Comparison of ENCODE assay signal across 15 cellular contexts in genomic region chr5:53645581-53645980, GRCh38.
DNase-seq lines count a peak whose midpoint lies in the region; ATAC-seq and TF ChIP-seq lines count a peak whose summit lies in the region.
"Had no signal": no experiment of that assay in that cellular context is flagged by ENCODE, and none has a peak within 500 bp of the region (broad histone marks: within the 10 kb centered on the region; RNA-seq: fewer than 3 reads in every experiment).

No MANE protein-coding gene starts in this region.

- POLR2A ChIA-PET in WTC11 (lab: Charles Lee): no interaction called here

- no peak for DNase-seq in H9
- DNase-seq in WTC11 (ENCODE audit: low spot score): no peak
- no peak for DNase-seq in nephron progenitor cell
- DNase-seq in ureter (ENCODE audit: low spot score): no peak
- DNase-seq in hepatocyte (ENCODE audit: low spot score): no peak
- DNase-seq in DMS153 (lab: John Stamatoyannopoulos, UW): no peak
- DNase-seq: Calu3; CD8-positive, alpha-beta T cell; DMS 273 treated with DMSO at 0.1 percent for 48 hours; GOT3; H7 had no signal

- H2AK5ac ChIP-seq in H9 (ENCODE audit: insufficient read length, low read length): no peak overlapping the region

- H3K4me2 ChIP-seq in H9 (ENCODE audit: insufficient read depth, insufficient read length, low read length) (no peak overlapping the region), hepatocyte (no peak overlapping the region)
- H3K4me2 ChIP-seq: BLaER1 treated with 17β-estradiol and CSF1 and Interleukin-3, amounts not matched to agents 10 nM and 100 nM; KMS-11 had no signal

- H3K79me1 ChIP-seq in H9 (ENCODE audit: insufficient read depth, low read depth, low read length, poor library complexity, severe bottlenecking): no peaks in the 10 kb centered on the region

- peaks cover 6% of the 10 kb centered on the region in 2 experiments; a peak in 3 of 5 replicates for H3K9me3 Mint-ChIP-seq in H9
- H3K9me3 Mint-ChIP-seq in WTC11: peaks cover 11% of the 10 kb centered on the region
- peaks cover 8% of the 10 kb centered on the region for H3K9me3 Mint-ChIP-seq in nephron progenitor cell

- H4K8ac ChIP-seq in H9 (replicated peaks; ENCODE audit: insufficient read length, low read depth, low read length): no peak overlapping the region

- no peak overlapping the region for H2BK120ac ChIP-seq in H9 (ENCODE audit: low read depth, low read length, poor library complexity, severe bottlenecking)

- H3K9me2 ChIP-seq in hepatocyte (replicated peaks; ENCODE audit: insufficient read depth): no peaks in the 10 kb centered on the region

- TF ChIP-seq CTCF in H9 (conservative IDR thresholded peaks at IDR 0.05): no peak
- TF ChIP-seq CTCF in WTC11 (IDR thresholded peaks at IDR 0.05): no peak
- TF ChIP-seq CTCF in nephron progenitor cell (IDR thresholded peaks at IDR 0.05): no peak
- no peak for TF ChIP-seq CTCF in hepatocyte (IDR thresholded peaks at IDR 0.05; ENCODE audit: poor library complexity)

- H3K23ac ChIP-seq in H9 (ENCODE audit: insufficient read length, low read depth, low read length): no peak overlapping the region

- H2BK12ac ChIP-seq in H9 (ENCODE audit: insufficient read length, low read depth, low read length): no peak overlapping the region

- H3K27ac Mint-ChIP-seq in H9 (peak overlapping the region; percentile 40 to 55 (median 53); a peak in 4 of 7 replicates), WTC11 (peak overlapping the region; percentile 76), nephron progenitor cell (peak overlapping the region; percentile 52)
- H3K27ac Mint-ChIP-seq: B cell; CD8-positive, alpha-beta T cell had no signal

- no peak overlapping the region for H4K91ac ChIP-seq in H9 (ENCODE audit: insufficient read length, low read depth, low read length)

- H3K9me3 ChIP-seq in H9 (ENCODE audit: control insufficient read depth, low read depth, low read length): no peaks in the 10 kb centered on the region
- 0 out of 2 replicates have a peak, but pooled peaks cover 3% of the 10 kb centered on the region for H3K9me3 ChIP-seq in HUES64 (ENCODE audit: insufficient read depth, low read depth, low read length)
- H3K9me3 ChIP-seq in hepatocyte (ENCODE audit: low read depth): no peaks in the 10 kb centered on the region

- no peak overlapping the region for H2BK20ac ChIP-seq in H9 (ENCODE audit: low read depth, low read length, poor library complexity, severe bottlenecking)

- H3K27me3 ChIP-seq in H9 (ENCODE audit: insufficient read depth, low read length) (no peaks in the 10 kb centered on the region), HUES64 (ENCODE audit: insufficient read depth, low read length) (no peaks in the 10 kb centered on the region), hepatocyte (no peaks in the 10 kb centered on the region)
- H3K27me3 ChIP-seq: BLaER1 treated with 17β-estradiol and CSF1 and Interleukin-3, amounts not matched to agents 10 nM and 100 nM had no signal

- H3K27ac ChIP-seq in H9 (ENCODE audit: insufficient read length, low read depth, low read length): no peak overlapping the region
- peak overlapping the region; percentile 40; the same call in 1 of the 2 replicates for H3K27ac ChIP-seq in HUES64 (ENCODE audit: low read depth, low read length)
- no peak overlapping the region for H3K27ac ChIP-seq in hepatocyte
- H3K27ac ChIP-seq: BLaER1 treated with 17β-estradiol and CSF1 and Interleukin-3, amounts not matched to agents 10 nM and 100 nM; KMS-11 had no signal

- H4K5ac ChIP-seq in H9 (ENCODE audit: insufficient read length, low read depth, low read length): no peak overlapping the region

- no peak for ATAC-seq in WTC11
- ATAC-seq: CD8-positive, alpha-beta T cell had no signal

- H3K4me3 Mint-ChIP-seq in H9 (no peak overlapping the region), WTC11 (no peak overlapping the region), nephron progenitor cell (no peak overlapping the region)
- H3K4me3 Mint-ChIP-seq: B cell; CD8-positive, alpha-beta T cell had no signal

- H3K4me1 ChIP-seq in H9 (ENCODE audit: insufficient read depth, low read length): peaks cover 4% of the 10 kb centered on the region; the same call in 1 of the 2 replicates
- H3K4me1 ChIP-seq in HUES64 (ENCODE audit: insufficient read depth, low read length): peaks cover 52% of the 10 kb centered on the region
- no peaks in the 10 kb centered on the region for H3K4me1 ChIP-seq in hepatocyte (ENCODE audit: insufficient read depth)

- no CpG with 5 or more reads among the region's 2 CpGs for WGBS in H9 (ENCODE audit: extremely low coverage, insufficient read length, low lambda C conversion rate)
- 73% methylated on average over 2 of the region's 2 CpGs for WGBS in HUES64
- 94% methylated on average over 2 of the region's 2 CpGs for WGBS in hepatocyte (ENCODE audit: low lambda C conversion rate, missing lambda C conversion rate)

- no peak overlapping the region for H3K4me3 ChIP-seq in HUES64 (ENCODE audit: low read length)
- H3K4me3 ChIP-seq in hepatocyte: no peak overlapping the region
- H3K4me3 ChIP-seq: BLaER1 treated with 17β-estradiol and CSF1 and Interleukin-3, amounts not matched to agents 10 nM and 100 nM had no signal

- H2AFZ ChIP-seq in H9 (ENCODE audit: low read length) (no peak overlapping the region), hepatocyte (no peak overlapping the region)

- peaks cover 16 to 20% (median 18%) of the 10 kb centered on the region in 3 experiments for H3K36me3 Mint-ChIP-seq in H9 (ENCODE audit: insufficient read depth in 1 of 3, low read depth in 3 of 3)
- H3K36me3 Mint-ChIP-seq in WTC11: peaks cover 23% of the 10 kb centered on the region
- H3K36me3 Mint-ChIP-seq in nephron progenitor cell (ENCODE audit: low read depth): peaks cover 46% of the 10 kb centered on the region

- no peak overlapping the region for H3K18ac ChIP-seq in H9 (ENCODE audit: insufficient read length, low read depth, low read length)

- no peaks in the 10 kb centered on the region for H3K27me3 Mint-ChIP-seq in H9 (ENCODE audit: low read depth)
- H3K27me3 Mint-ChIP-seq in WTC11 (ENCODE audit: low read depth): no peaks in the 10 kb centered on the region
- no peaks in the 10 kb centered on the region for H3K27me3 Mint-ChIP-seq in nephron progenitor cell (ENCODE audit: low read depth, poor library complexity)
- H3K27me3 Mint-ChIP-seq: B cell had no signal

- H3T11ph ChIP-seq in H9 (ENCODE audit: low read length): no peak overlapping the region

- no peaks in the 10 kb centered on the region for H3K79me2 ChIP-seq in H9 (ENCODE audit: insufficient read depth, low read length)
- peaks cover 4% of the 10 kb centered on the region for H3K79me2 ChIP-seq in hepatocyte

- no peak overlapping the region for H3K14ac ChIP-seq in H9 (ENCODE audit: insufficient read depth, low read length)

- H2BK15ac ChIP-seq in H9 (ENCODE audit: low read depth, low read length): no peak overlapping the region

- no peak overlapping the region for H3K56ac ChIP-seq in H9 (ENCODE audit: insufficient read length, low read depth, low read length)

- CTCF ChIA-PET in WTC11 (lab: Charles Lee): no interaction called here

- no peak overlapping the region for H3K4ac ChIP-seq in H9 (ENCODE audit: low read depth, low read length)

- H3K36me3 ChIP-seq in HUES64 (ENCODE audit: insufficient read depth, low read length) (peaks cover 23% of the 10 kb centered on the region), hepatocyte (replicated peaks; ENCODE audit: insufficient read depth, low read depth) (no peaks in the 10 kb centered on the region)

- H3K4me1 Mint-ChIP-seq in H9 (peaks cover 36 to 38% of the 10 kb centered on the region in 2 experiments), WTC11 (peaks cover 43% of the 10 kb centered on the region), nephron progenitor cell (peaks cover 37% of the 10 kb centered on the region)

- H3K23me2 ChIP-seq in H9 (ENCODE audit: insufficient read length, low read depth, low read length, poor library complexity, severe bottlenecking): no peaks in the 10 kb centered on the region

- no peak overlapping the region for H2BK5ac ChIP-seq in H9 (ENCODE audit: insufficient read length, low read length)

- H3K9ac ChIP-seq in H9 (ENCODE audit: extremely low read depth, insufficient read length, low read length) (no peak overlapping the region), HUES64 (ENCODE audit: low read depth, low read length) (no peak overlapping the region)
- H3K9ac ChIP-seq: BLaER1 treated with 17β-estradiol and CSF1 and Interleukin-3, amounts not matched to agents 10 nM and 100 nM; KMS-11 had no signal

- H4K20me1 ChIP-seq in H9 (ENCODE audit: control insufficient read depth, insufficient read depth, insufficient read length) (no peaks in the 10 kb centered on the region), hepatocyte (ENCODE audit: insufficient read depth, poor library complexity, severe bottlenecking) (no peaks in the 10 kb centered on the region)
- H4K20me1 ChIP-seq: BLaER1 treated with 17β-estradiol and CSF1 and Interleukin-3, amounts not matched to agents 10 nM and 100 nM had no signal

TF ChIP-seq in WTC11, 78 proteins besides CTCF, POLR2A, EP300 and RAD21 (continues in another document):
- TF ChIP-seq ESRRA (CRISPR knock-in tag; IDR thresholded peaks at IDR 0.05; ENCODE audit: borderline replicate concordance) (no peak), USF2 (CRISPR knock-in tag; IDR thresholded peaks at IDR 0.05) (no peak), ATF6 (CRISPR knock-in tag; IDR thresholded peaks at IDR 0.05) (no peak)
